In the genomic region with DNA sequence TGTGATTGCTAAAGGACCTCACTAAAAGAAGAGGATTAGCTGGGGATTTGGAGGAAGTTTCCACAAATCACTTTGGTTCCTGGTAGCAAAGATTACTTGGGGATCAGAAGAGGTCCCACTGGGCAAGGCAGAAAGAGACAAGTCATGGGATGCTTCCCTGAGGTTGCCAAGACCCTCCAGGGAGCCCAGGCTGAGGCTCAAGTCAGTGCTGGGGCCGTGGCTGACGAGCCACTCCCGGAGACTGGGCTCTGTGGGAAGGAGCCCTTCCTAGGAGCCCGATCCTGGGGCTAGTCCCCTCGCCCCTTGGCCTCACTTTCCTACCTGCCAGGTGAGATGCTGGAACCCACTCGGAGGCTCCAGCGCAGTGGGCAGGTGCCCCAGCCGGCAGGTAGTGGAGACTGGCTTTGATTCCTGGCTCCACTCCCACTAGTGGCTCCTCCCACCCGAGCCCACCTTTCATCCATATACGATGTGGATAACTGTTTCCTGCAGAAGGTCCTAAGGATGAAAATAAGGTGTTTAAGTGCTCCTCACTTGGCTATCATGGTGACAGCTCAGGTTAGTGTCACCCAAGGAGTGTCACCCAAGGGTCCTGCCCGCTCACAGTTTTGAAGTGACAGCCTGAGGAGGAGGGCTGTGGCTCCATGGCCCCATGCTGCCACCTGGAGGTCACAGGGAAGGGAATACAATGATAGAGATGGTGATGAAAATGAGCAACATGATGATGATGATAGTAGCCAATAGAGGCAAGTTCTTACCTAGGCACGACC, we compare ENCODE assay signal across 1 cellular context.
TF ChIP-seq lines count a peak whose summit lies in the region.

No MANE protein-coding gene starts in this region.

TF ChIP-seq in H1, 55 proteins besides CTCF, POLR2A, EP300 and RAD21 (continued from another document):
- TF ChIP-seq RNF2 (IDR thresholded peaks at IDR 0.05; ENCODE audit: borderline replicate concordance, low read depth, low read length, missing control alignments, poor library complexity, severe bottlenecking) (no peak), HDAC2 (IDR thresholded peaks at IDR 0.05; ENCODE audit: borderline replicate concordance in 1 of 2, low read depth in 2 of 2, low read length in 2 of 2) (no peak), NRF1 (IDR thresholded peaks at IDR 0.05; ENCODE audit: low read depth, low read length) (no peak), SUZ12 (IDR thresholded peaks at IDR 0.05; ENCODE audit: low read length) (no peak), KDM1A (IDR thresholded peaks at IDR 0.05; ENCODE audit: borderline replicate concordance, low read length) (no peak), TAF7 (optimal IDR thresholded peaks at IDR 0.05; ENCODE audit: borderline replicate concordance, low read depth, low read length) (no peak), GTF2F1 (IDR thresholded peaks at IDR 0.05; ENCODE audit: borderline replicate concordance, low read depth, low read length) (no peak)
- TF ChIP-seq, protein P1, sequence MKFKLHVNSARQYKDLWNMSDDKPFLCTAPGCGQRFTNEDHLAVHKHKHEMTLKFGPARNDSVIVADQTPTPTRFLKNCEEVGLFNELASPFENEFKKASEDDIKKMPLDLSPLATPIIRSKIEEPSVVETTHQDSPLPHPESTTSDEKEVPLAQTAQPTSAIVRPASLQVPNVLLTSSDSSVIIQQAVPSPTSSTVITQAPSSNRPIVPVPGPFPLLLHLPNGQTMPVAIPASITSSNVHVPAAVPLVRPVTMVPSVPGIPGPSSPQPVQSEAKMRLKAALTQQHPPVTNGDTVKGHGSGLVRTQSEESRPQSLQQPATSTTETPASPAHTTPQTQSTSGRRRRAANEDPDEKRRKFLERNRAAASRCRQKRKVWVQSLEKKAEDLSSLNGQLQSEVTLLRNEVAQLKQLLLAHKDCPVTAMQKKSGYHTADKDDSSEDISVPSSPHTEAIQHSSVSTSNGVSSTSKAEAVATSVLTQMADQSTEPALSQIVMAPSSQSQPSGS (IDR thresholded peaks at IDR 0.05; ENCODE audit: low read length) = no peak
